ENCODE assay signal across 31 cellular contexts in genomic region chr20:53972179-53972578, GRCh38.
"Had no signal": no experiment of that assay in that cellular context is flagged by ENCODE, and none has a peak within 500 bp of the region (broad histone marks: within the 10 kb centered on the region; RNA-seq: fewer than 3 reads in every experiment).

No MANE protein-coding gene starts in this region.

- H3K4me1 ChIP-seq: esophagus muscularis mucosa, prostate gland, vagina had no signal

- H3K9me3 ChIP-seq: esophagus muscularis mucosa, ovary, prostate gland had no signal

- DNase-seq: activated CD4-positive, alpha-beta T cell treated with anti-CD3 and anti-CD28 coated beads for 1 hour; activated CD4-positive, alpha-beta T cell treated with anti-CD3 and anti-CD28 coated beads, Interleukin-2, amount 10 ng/mL, durations not matched to agents 7 days and 5 days; activated CD8-positive, alpha-beta T cell treated with anti-CD3 and anti-CD28 coated beads for 36 hours; activated gamma-delta T cell treated with Interleukin-2 at 50 U/mL for 16 hours; activated naive CD4-positive, alpha-beta T cell treated with anti-CD3 and anti-CD28 coated beads, Interleukin-2, amount 50 U/mL, for 16 hours; activated T-cell treated with anti-CD3 and anti-CD28 coated beads, Interleukin-2, amount 50 U/mL, for 4 hours; amniotic stem cell; brain microvascular endothelial cell; caudate nucleus; endodermal cell; glutamatergic neuron; islet precursor cell; left cardiac atrium; left ventricle myocardium superior; naive thymus-derived CD4-positive, alpha-beta T cell; ovary; stimulated activated CD4-positive, alpha-beta T cell treated with anti-CD3 and anti-CD28 coated beads, Interleukin-1b, Interleukin-23, amount 100 ng/mL, for 48 hours; stimulated activated CD4-positive, alpha-beta T cell treated with anti-CD3 and anti-CD28 coated beads, Interleukin-4, amount 100 ng/mL, for 4 hours; stimulated activated CD8-positive, alpha-beta memory T cell treated with anti-CD3 and anti-CD28 coated beads, Interleukin-4, amount 100 ng/mL, for 48 hours; stimulated activated naive CD8-positive, alpha-beta T cell treated with anti-CD3 and anti-CD28 coated beads, Interleukin-15, amount 100 ng/mL, for 72 hours; substantia nigra; T-helper 2 cell had no signal

- H3K36me3 ChIP-seq: brain microvascular endothelial cell, esophagus muscularis mucosa, ovary, prostate gland, vagina had no signal

- H3K4me3 Mint-ChIP-seq: activated CD4-positive, alpha-beta T cell treated with anti-CD3 and anti-CD28 coated beads, Interleukin-2, amount 10 ng/mL, durations not matched to agents 7 days and 5 days; activated CD8-positive, alpha-beta T cell treated with anti-CD3 and anti-CD28 coated beads for 36 hours; activated T-cell treated with anti-CD3 and anti-CD28 coated beads, Interleukin-2, amount 50 U/mL, for 4 hours; activated T-helper 17 cell treated with anti-CD3 and anti-CD28 coated beads, Interleukin-2, amount 50 U/mL, for 72 hours; endodermal cell; mesothelial cell of epicardium; naive thymus-derived CD4-positive, alpha-beta T cell; stimulated activated memory B cell treated with anti-CD40 and anti-IgM and Interleukin-4, amounts not matched to agents 10 μg/mL and 1 μg/mL and 100 μg/mL, for 72 hours; stimulated activated naive CD8-positive, alpha-beta T cell treated with anti-CD3 and anti-CD28 coated beads, Interleukin-15, amount 100 ng/mL, for 72 hours; type B pancreatic cell; WTC11 had no signal

- H3K9me3 Mint-ChIP-seq: type B pancreatic cell had no signal

- H3K27ac Mint-ChIP-seq: activated CD4-positive, alpha-beta T cell treated with anti-CD3 and anti-CD28 coated beads, Interleukin-2, amount 10 ng/mL, durations not matched to agents 7 days and 5 days; activated CD8-positive, alpha-beta T cell treated with anti-CD3 and anti-CD28 coated beads for 36 hours; activated T-helper 17 cell treated with anti-CD3 and anti-CD28 coated beads, Interleukin-2, amount 50 U/mL, for 72 hours; endodermal cell; mesothelial cell of epicardium; naive thymus-derived CD4-positive, alpha-beta T cell; stimulated activated memory B cell treated with anti-CD40 and anti-IgM and Interleukin-4, amounts not matched to agents 10 μg/mL and 1 μg/mL and 100 μg/mL, for 72 hours; stimulated activated naive CD8-positive, alpha-beta T cell treated with anti-CD3 and anti-CD28 coated beads, Interleukin-15, amount 100 ng/mL, for 72 hours; type B pancreatic cell; WTC11 had no signal

- H3K27me3 ChIP-seq: brain microvascular endothelial cell, esophagus muscularis mucosa, ovary, vagina had no signal

- H3K27ac ChIP-seq: brain microvascular endothelial cell, esophagus muscularis mucosa, ovary, prostate gland, vagina had no signal

- H3K4me3 ChIP-seq: esophagus muscularis mucosa, ovary, prostate gland, smooth muscle cell, vagina had no signal

- H3K27me3 Mint-ChIP-seq: activated CD4-positive, alpha-beta T cell treated with anti-CD3 and anti-CD28 coated beads, Interleukin-2, amount 10 ng/mL, durations not matched to agents 7 days and 5 days; activated CD8-positive, alpha-beta T cell treated with anti-CD3 and anti-CD28 coated beads for 36 hours; activated T-helper 17 cell treated with anti-CD3 and anti-CD28 coated beads, Interleukin-2, amount 50 U/mL, for 72 hours; stimulated activated memory B cell treated with anti-CD40 and anti-IgM and Interleukin-4, amounts not matched to agents 10 μg/mL and 1 μg/mL and 100 μg/mL, for 72 hours; stimulated activated naive CD8-positive, alpha-beta T cell treated with anti-CD3 and anti-CD28 coated beads, Interleukin-15, amount 100 ng/mL, for 72 hours; type B pancreatic cell had no signal

- H3K4me2 ChIP-seq: smooth muscle cell had no signal

- H3K36me3 Mint-ChIP-seq: mesothelial cell of epicardium, type B pancreatic cell had no signal

- H3K4me1 Mint-ChIP-seq: activated CD4-positive, alpha-beta T cell treated with anti-CD3 and anti-CD28 coated beads, Interleukin-2, amount 10 ng/mL, durations not matched to agents 7 days and 5 days; activated T-helper 17 cell treated with anti-CD3 and anti-CD28 coated beads, Interleukin-2, amount 50 U/mL, for 72 hours; endodermal cell; mesothelial cell of epicardium; naive thymus-derived CD4-positive, alpha-beta T cell; stimulated activated memory B cell treated with anti-CD40 and anti-IgM and Interleukin-4, amounts not matched to agents 10 μg/mL and 1 μg/mL and 100 μg/mL, for 72 hours; stimulated activated naive CD8-positive, alpha-beta T cell treated with anti-CD3 and anti-CD28 coated beads, Interleukin-15, amount 100 ng/mL, for 72 hours; WTC11 had no signal
